1 cellular context compared by ENCODE assay signal in the genomic region with DNA sequence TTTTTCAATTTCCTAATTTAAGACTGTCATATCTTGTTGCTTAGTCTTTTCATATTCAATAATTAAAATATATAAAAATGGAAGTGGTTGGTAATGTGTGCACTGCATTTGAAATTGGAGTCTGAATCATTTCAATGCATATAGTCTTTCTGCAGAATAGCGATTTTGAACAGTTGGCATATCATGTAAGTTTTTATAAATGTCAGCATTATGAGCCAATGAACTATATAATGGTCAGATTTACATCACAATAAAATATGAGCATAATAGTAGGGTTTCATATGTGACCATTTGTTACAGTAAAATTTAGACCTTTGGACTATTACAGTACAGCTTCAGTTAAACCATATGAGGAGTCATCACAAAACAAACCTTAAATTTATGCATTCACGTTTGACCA.
TF ChIP-seq lines count a peak whose summit lies in the region.

No MANE protein-coding gene starts in this region.

TF ChIP-seq in GM23338, 12 proteins besides CTCF, POLR2A, EP300 and RAD21:
- TF ChIP-seq, protein P1, sequence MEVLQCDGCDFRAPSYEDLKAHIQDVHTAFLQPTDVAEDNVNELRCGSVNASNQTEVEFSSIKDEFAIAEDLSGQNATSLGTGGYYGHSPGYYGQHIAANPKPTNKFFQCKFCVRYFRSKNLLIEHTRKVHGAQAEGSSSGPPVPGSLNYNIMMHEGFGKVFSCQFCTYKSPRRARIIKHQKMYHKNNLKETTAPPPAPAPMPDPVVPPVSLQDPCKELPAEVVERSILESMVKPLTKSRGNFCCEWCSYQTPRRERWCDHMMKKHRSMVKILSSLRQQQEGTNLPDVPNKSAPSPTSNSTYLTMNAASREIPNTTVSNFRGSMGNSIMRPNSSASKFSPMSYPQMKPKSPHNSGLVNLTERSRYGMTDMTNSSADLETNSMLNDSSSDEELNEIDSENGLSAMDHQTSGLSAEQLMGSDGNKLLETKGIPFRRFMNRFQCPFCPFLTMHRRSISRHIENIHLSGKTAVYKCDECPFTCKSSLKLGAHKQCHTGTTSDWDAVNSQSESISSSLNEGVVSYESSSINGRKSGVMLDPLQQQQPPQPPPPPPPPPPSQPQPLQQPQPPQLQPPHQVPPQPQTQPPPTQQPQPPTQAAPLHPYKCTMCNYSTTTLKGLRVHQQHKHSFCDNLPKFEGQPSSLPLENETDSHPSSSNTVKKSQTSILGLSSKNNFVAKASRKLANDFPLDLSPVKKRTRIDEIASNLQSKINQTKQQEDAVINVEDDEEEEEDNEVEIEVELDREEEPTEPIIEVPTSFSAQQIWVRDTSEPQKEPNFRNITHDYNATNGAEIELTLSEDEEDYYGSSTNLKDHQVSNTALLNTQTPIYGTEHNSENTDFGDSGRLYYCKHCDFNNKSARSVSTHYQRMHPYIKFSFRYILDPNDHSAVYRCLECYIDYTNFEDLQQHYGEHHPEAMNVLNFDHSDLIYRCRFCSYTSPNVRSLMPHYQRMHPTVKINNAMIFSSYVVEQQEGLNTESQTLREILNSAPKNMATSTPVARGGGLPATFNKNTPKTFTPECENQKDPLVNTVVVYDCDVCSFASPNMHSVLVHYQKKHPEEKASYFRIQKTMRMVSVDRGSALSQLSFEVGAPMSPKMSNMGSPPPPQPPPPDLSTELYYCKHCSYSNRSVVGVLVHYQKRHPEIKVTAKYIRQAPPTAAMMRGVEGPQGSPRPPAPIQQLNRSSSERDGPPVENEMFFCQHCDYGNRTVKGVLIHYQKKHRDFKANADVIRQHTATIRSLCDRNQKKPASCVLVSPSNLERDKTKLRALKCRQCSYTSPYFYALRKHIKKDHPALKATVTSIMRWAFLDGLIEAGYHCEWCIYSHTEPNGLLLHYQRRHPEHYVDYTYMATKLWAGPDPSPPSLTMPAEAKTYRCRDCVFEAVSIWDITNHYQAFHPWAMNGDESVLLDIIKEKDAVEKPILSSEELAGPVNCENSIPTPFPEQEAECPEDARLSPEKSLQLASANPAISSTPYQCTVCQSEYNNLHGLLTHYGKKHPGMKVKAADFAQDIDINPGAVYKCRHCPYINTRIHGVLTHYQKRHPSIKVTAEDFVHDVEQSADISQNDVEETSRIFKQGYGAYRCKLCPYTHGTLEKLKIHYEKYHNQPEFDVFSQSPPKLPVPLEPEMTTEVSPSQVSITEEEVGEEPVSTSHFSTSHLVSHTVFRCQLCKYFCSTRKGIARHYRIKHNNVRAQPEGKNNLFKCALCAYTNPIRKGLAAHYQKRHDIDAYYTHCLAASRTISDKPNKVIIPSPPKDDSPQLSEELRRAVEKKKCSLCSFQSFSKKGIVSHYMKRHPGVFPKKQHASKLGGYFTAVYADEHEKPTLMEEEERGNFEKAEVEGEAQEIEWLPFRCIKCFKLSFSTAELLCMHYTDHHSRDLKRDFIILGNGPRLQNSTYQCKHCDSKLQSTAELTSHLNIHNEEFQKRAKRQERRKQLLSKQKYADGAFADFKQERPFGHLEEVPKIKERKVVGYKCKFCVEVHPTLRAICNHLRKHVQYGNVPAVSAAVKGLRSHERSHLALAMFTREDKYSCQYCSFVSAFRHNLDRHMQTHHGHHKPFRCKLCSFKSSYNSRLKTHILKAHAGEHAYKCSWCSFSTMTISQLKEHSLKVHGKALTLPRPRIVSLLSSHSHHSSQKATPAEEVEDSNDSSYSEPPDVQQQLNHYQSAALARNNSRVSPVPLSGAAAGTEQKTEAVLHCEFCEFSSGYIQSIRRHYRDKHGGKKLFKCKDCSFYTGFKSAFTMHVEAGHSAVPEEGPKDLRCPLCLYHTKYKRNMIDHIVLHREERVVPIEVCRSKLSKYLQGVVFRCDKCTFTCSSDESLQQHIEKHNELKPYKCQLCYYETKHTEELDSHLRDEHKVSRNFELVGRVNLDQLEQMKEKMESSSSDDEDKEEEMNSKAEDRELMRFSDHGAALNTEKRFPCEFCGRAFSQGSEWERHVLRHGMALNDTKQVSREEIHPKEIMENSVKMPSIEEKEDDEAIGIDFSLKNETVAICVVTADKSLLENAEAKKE (CRISPR knock-in tag; IDR thresholded peaks at IDR 0.05): no peak
- TF ChIP-seq CREB1 (CRISPR knock-in tag; IDR thresholded peaks at IDR 0.05; ENCODE audit: low read depth) (no peak), POLR2AphosphoS5 (IDR thresholded peaks at IDR 0.05; ENCODE audit: low read depth) (no peak), ZNF114 (CRISPR knock-in tag; IDR thresholded peaks at IDR 0.05) (no peak), JUNB (IDR thresholded peaks at IDR 0.05; ENCODE audit: unreplicated experiment) (no peak), NANOG (IDR thresholded peaks at IDR 0.05; ENCODE audit: borderline replicate concordance) (no peak), STAT1 (IDR thresholded peaks at IDR 0.05; ENCODE audit: unreplicated experiment) (no peak), EZH2phosphoT487 (IDR thresholded peaks at IDR 0.05; ENCODE audit: unreplicated experiment) (no peak), EZH2 (IDR thresholded peaks at IDR 0.05; ENCODE audit: low read depth, unreplicated experiment) (no peak)
TF ChIP-seq in GM23338: peak in this region for 0.
